In the genomic region with DNA sequence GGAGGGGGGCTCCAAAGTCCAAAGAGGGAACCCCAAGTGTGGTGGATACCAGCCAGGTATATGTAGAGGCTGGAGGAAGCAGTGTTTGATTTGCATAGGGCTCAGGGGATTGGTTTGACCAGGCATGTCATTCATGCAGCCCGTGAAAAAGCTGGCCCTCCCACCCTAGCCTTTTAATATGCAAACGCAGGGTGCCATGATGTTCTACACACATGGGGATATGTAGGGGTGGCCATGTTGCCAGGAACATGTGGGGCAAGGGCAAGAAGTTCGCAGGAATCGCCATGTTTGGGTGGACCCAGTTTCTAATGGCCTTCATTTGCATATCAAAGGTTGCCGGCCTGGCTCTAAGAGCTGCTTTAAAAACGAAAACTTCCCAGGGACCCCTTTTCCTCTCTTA, we compare ENCODE assay signal across 17 cellular contexts. TPM values are rescaled to one million over a fixed set of nuclear protein-coding genes. Genes with fewer than 3 reads are reported as not detected.
DNase-seq lines count a peak whose midpoint lies in the region; ATAC-seq, FAIRE-seq and TF ChIP-seq lines count a peak whose summit lies in the region.
"Had no signal": no experiment of that assay in that cellular context is flagged by ENCODE, and none has a peak within 500 bp of the region (broad histone marks: within the 10 kb centered on the region; RNA-seq: fewer than 3 reads in every experiment).

No MANE protein-coding gene starts in this region.

- intact Hi-C loops in GM12878 (cut with micrococcal nuclease; ENCODE audit: unreplicated experiment) (no loop called here), kidney (cut with DNase I) (no loop called here)

- peaks cover 6% of the 10 kb centered on the region; the same call in 2 of the 3 replicates for H3K9me3 ChIP-seq in GM12878 (replicated peaks; ENCODE audit: control insufficient read depth, insufficient read depth, low read length)
- H3K9me3 ChIP-seq in kidney (ENCODE audit: control insufficient read depth in 1 of 2, low read length in 2 of 2) = no peaks in the 10 kb centered on the region

- no peak for TF ChIP-seq CTCF in GM12878 (IDR thresholded peaks at IDR 0.05 in 2 of 3, conservative IDR thresholded peaks at IDR 0.05 in 1 of 3; ENCODE audit: control insufficient read depth in 2 of 3, extremely low read depth in 1 of 3, insufficient read depth in 1 of 3, low read depth in 3 of 3, low read length in 3 of 3)
- no peak for TF ChIP-seq CTCF in kidney (IDR thresholded peaks at IDR 0.05; ENCODE audit: borderline replicate concordance, extremely low read depth, insufficient read depth)

- no peak overlapping the region for H2AFZ ChIP-seq in GM12878 (ENCODE audit: control insufficient read depth, low read depth, low read length)
- H2AFZ ChIP-seq: GM23248 had no signal

- no peak for FAIRE-seq in GM12878 (lab: Jason Lieb, UNC)
- FAIRE-seq in kidney (lab: Jason Lieb, UNC) = no peak
- FAIRE-seq: GM18507 had no signal

- H3K9ac ChIP-seq in GM12878 (ENCODE audit: control insufficient read depth, insufficient read depth, low read length) (no peak overlapping the region), kidney (ENCODE audit: low read length in 2 of 2) (no peak overlapping the region)
- H3K9ac ChIP-seq: BLaER1, GM23248 had no signal

- H4K20me1 ChIP-seq in GM12878 (ENCODE audit: control insufficient read depth, insufficient read depth) = no peaks in the 10 kb centered on the region
- H4K20me1 ChIP-seq: BLaER1 had no signal

- in situ Hi-C loops in GM12878 (cut with MboI) = no loop called here

- WGBS in GM12878 (ENCODE audit: insufficient coverage, insufficient replicate concordance, low lambda C conversion rate, missing lambda C conversion rate) = 64% methylated on average over 6 of the region's 6 CpGs

- H3K4me2 ChIP-seq in GM12878 (ENCODE audit: control insufficient read depth, insufficient read depth) = no peak overlapping the region
- H3K4me2 ChIP-seq: BLaER1 had no signal

- CTCF ChIA-PET in GM12878 (lab: Yijun Ruan, JAX) = no interaction called here

- H3K27ac ChIP-seq in GM12878 (ENCODE audit: control insufficient read depth, insufficient read depth) (no peak overlapping the region), kidney (ENCODE audit: low read depth in 2 of 2, low read length in 2 of 2) (no peak overlapping the region)
- H3K27ac ChIP-seq: BLaER1, GM23248, HL-60 had no signal

- TF ChIP-seq RAD21 in GM12878 (IDR thresholded peaks at IDR 0.05; ENCODE audit: insufficient read depth, low read depth, low read length) = no peak

- H3K36me3 ChIP-seq in GM12878 (ENCODE audit: control insufficient read depth in 2 of 2, insufficient read depth in 2 of 2, low read length in 1 of 2) = no peaks in the 10 kb centered on the region
- H3K36me3 ChIP-seq in kidney (ENCODE audit: control insufficient read depth in 1 of 2, insufficient read depth in 2 of 2, low read length in 2 of 2) = no peaks in the 10 kb centered on the region
- H3K36me3 ChIP-seq: BLaER1, HAP-1 had no signal

- H3K4me3 ChIP-seq in GM12878 (no peak overlapping the region), kidney (ENCODE audit: low read length in 2 of 2) (no peak overlapping the region)
- H3K4me3 ChIP-seq: BLaER1, GM23248, HAP-1 had no signal

- DNase-seq in NCI-H748 (lab: John Stamatoyannopoulos, UW; ENCODE audit: unreplicated experiment) (peak; percentile 23), NCI-H748 treated with DMSO at 0.1 percent for 48 hours (lab: John Stamatoyannopoulos, UW) (no peak), GM12878 (ENCODE audit: low read depth, low spot score) (no peak), kidney (peak; percentile 12), HCEC 1CT (no peak), NOMO-1 treated with DMSO at 0.1 percent for 48 hours (lab: John Stamatoyannopoulos, UW; ENCODE audit: unreplicated experiment) (no peak), glomerular visceral epithelial cell (ENCODE audit: extremely low spot score) (no peak)
- DNase-seq: 8988T; AML-193; CD8-positive, alpha-beta memory T cell; DMS 273 treated with DMSO at 0.1 percent for 48 hours; GM23248; HFFc6 had no signal

- no peaks in the 10 kb centered on the region for H3K79me2 ChIP-seq in GM12878 (ENCODE audit: control insufficient read depth, insufficient read depth, low read length)

- H3K4me1 ChIP-seq in GM12878 (ENCODE audit: control insufficient read depth, insufficient read depth, low read length) (peaks cover 12% of the 10 kb centered on the region), kidney (ENCODE audit: control insufficient read depth in 1 of 2, insufficient read depth in 1 of 2, low read depth in 1 of 2, low read length in 2 of 2) (no peaks in the 10 kb centered on the region)

- no peak for TF ChIP-seq POLR2A in GM12878 (IDR thresholded peaks at IDR 0.05; ENCODE audit: low read depth, low read length)

- H3K27me3 ChIP-seq in GM12878 (replicated peaks in 1 of 2; ENCODE audit: control insufficient read depth in 2 of 2, insufficient read depth in 2 of 2, low read length in 1 of 2) = no peaks in the 10 kb centered on the region
- H3K27me3 ChIP-seq: BLaER1 had no signal

- SMC1A ChIA-PET in GM12878 (lab: Charles Lee; ENCODE audit: uncharacterized antibody, unreplicated experiment) = interaction anchor here (1.6 kb wide), 1 partner anchor 29 kb away, joined by 4 read pairs; no protein-coding TSS in a partner anchor

- no peak for TF ChIP-seq EP300 in GM12878 (IDR thresholded peaks at IDR 0.05; ENCODE audit: borderline replicate concordance in 1 of 2, control insufficient read depth in 1 of 2, low read depth in 2 of 2, low read length in 2 of 2)

- ATAC-seq in GM12878 = no peak

- POLR2A ChIA-PET in GM12878 (lab: Charles Lee) = interaction anchor here (0.7 kb wide), 1 partner anchor 185 kb away, joined by 3 read pairs; no protein-coding TSS in a partner anchor

- no TSS peak for BruUV-seq in GM12878 (replicated peaks; lab: Mats Ljungman, UMichigan)

- RAD21 ChIA-PET in GM12878 (lab: Charles Lee; ENCODE audit: unreplicated experiment) = no interaction called here

TF ChIP-seq in GM12878, 131 proteins besides CTCF, POLR2A, EP300 and RAD21:
- TF ChIP-seq CBX3 (IDR thresholded peaks at IDR 0.05; ENCODE audit: borderline replicate concordance, low read depth) = no peak
- TF ChIP-seq, protein P1, sequence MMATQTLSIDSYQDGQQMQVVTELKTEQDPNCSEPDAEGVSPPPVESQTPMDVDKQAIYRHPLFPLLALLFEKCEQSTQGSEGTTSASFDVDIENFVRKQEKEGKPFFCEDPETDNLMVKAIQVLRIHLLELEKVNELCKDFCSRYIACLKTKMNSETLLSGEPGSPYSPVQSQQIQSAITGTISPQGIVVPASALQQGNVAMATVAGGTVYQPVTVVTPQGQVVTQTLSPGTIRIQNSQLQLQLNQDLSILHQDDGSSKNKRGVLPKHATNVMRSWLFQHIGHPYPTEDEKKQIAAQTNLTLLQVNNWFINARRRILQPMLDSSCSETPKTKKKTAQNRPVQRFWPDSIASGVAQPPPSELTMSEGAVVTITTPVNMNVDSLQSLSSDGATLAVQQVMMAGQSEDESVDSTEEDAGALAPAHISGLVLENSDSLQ (IDR thresholded peaks at IDR 0.05) = peak; percentile 35; the same call in 1 of the 2 replicates

RNA-seq across cellular contexts. Expression of gene B3GNT7, which starts 33.6 kb away (rescaled TPM):
- total RNA-seq in GM12878 (2013; cell fraction: nucleolus; rRNA removed) = 6.4 and 7.8 TPM in 2 replicates
- total RNA-seq in GM12878 (2014; rRNA removed) = 7.2 and 7.9 TPM in 2 replicates
- 2.6 and 3.0 TPM in 2 replicates for total RNA-seq in GM12878 (2014; rRNA removed; fragmentation: Illumina TruSeq; extraction: Trizol)
- total RNA-seq in GM12878 (2021) = 10.1 and 12.6 TPM in 2 replicates
- polyA plus RNA-seq in GM12878 (2011; ENCODE audit: low read depth) = 2.0 TPM
- 0.52 and 0.91 TPM in 2 replicates for polyA plus RNA-seq in GM12878 (2011; rRNA removed)
- polyA plus RNA-seq in GM12878 (2011; cell fraction: cytosol; rRNA removed) = 2.1 and 2.3 TPM in 2 replicates
- polyA plus RNA-seq in GM12878 (2011; cell fraction: nucleus; rRNA removed) = 5.9 and 7.4 TPM in 2 replicates
- polyA plus RNA-seq in GM12878 (2012) = 4.4 and 4.5 TPM in 2 replicates
- polyA plus RNA-seq in GM12878 (2014; fragmentation: Illumina TruSeq; extraction: Trizol) = 1.2 and 3.8 TPM in 2 replicates
- polyA plus RNA-seq in GM12878 (2014; fragmentation: Nextera tagmentation; extraction: Ambion mirVana) = 1 to 10 TPM; 1.1 to 1.3 TPM
- polyA plus RNA-seq in GM12878 (2014; rRNA removed) = 3.5 and 4.2 TPM in 2 replicates
- polyA plus RNA-seq in GM12878 (2016; fragmentation: Nextera tagmentation; extraction: Ambion mirVana) = 1 to 10 TPM; 4.5 to 5.2 TPM
- polyA minus RNA-seq in GM12878 (2011; rRNA and poly(A)+ RNA removed) = 1.5 and 3.7 TPM in 2 replicates
- 2.0 and 3.5 TPM in 2 replicates for polyA minus RNA-seq in GM12878 (2011; cell fraction: cytosol; rRNA and poly(A)+ RNA removed)
- polyA minus RNA-seq in GM12878 (2011; cell fraction: nucleus; rRNA and poly(A)+ RNA removed) = 2.8 and 3.8 TPM in 2 replicates
- 9.3 TPM for total RNA-seq in kidney
- polyA plus RNA-seq in kidney (ENCODE audit: insufficient read depth, low read depth, low replicate concordance) = 2.4 TPM
- total RNA-seq: GM23248 had no signal
- polyA plus RNA-seq: GM23248 had no signal

RNA-seq across cellular contexts. Expression of gene NCL, which starts 35.1 kb away (rescaled TPM):
- total RNA-seq in GM12878 (2013; cell fraction: nucleolus; rRNA removed) = 271 and 296 TPM in 2 replicates
- total RNA-seq in GM12878 (2014; rRNA removed) (301 and 317 TPM in 2 replicates), GM12878 (2014; rRNA removed; fragmentation: Illumina TruSeq; extraction: Trizol) (459 and 461 TPM in 2 replicates), GM12878 (2021) (900 and 966 TPM in 2 replicates), kidney (382 TPM)
- polyA plus RNA-seq in GM12878 (2011; ENCODE audit: low read depth) = 233 TPM
- polyA plus RNA-seq in GM12878 (2011; rRNA removed) (176 and 189 TPM in 2 replicates), GM12878 (2014; fragmentation: Illumina TruSeq; extraction: Trizol) (1,046 and 1,376 TPM in 2 replicates), GM12878 (2014; fragmentation: Nextera tagmentation; extraction: Ambion mirVana) (100 to 1,000 TPM; 123 to 251 TPM), GM12878 (2014; rRNA removed) (593 and 599 TPM in 2 replicates), GM12878 (2016; fragmentation: Nextera tagmentation; extraction: Ambion mirVana) (1,000 to 10,000 TPM; 1,206 to 1,207 TPM), kidney (ENCODE audit: insufficient read depth, low read depth, low replicate concordance) (191 TPM)
- 105 TPM in 2 replicates for polyA plus RNA-seq in GM12878 (2011; cell fraction: cytosol; rRNA removed)
- polyA plus RNA-seq in GM12878 (2011; cell fraction: nucleus; rRNA removed) = 133 and 277 TPM in 2 replicates
- 330 and 352 TPM in 2 replicates for polyA plus RNA-seq in GM12878 (2012)
- 57.9 and 116 TPM in 2 replicates for polyA minus RNA-seq in GM12878 (2011; rRNA and poly(A)+ RNA removed)
- polyA minus RNA-seq in GM12878 (2011; cell fraction: cytosol; rRNA and poly(A)+ RNA removed) = 59.3 and 81.9 TPM in 2 replicates
- 50.3 and 85.2 TPM in 2 replicates for polyA minus RNA-seq in GM12878 (2011; cell fraction: nucleus; rRNA and poly(A)+ RNA removed)

Comparison
In these comparisons a context has a peak if more than half of its experiments do, and no peak if none do; other contexts are left out.
1. DNase-seq: peak in NCI-H748 (single experiment) and kidney (single experiment); none in NCI-H748 treated with DMSO at 0.1 percent for 48 hours (single experiment), GM12878 (single experiment), HCEC 1CT (single experiment), NOMO-1 treated with DMSO at 0.1 percent for 48 hours (single experiment) and glomerular visceral epithelial cell (single experiment).